8 cellular contexts compared by ENCODE assay signal in genomic region chr6:143450453-143451362, GRCh38. TPM values are rescaled to one million over a fixed set of nuclear protein-coding genes. Genes with fewer than 3 reads are reported as not detected.
A peak's percentile ranks its signal among the peaks of the same experiment; 100 is the strongest.
DNase-seq lines count a peak whose midpoint lies in the region; ATAC-seq and TF ChIP-seq lines count a peak whose summit lies in the region.

ADAT2 (minus strand) TSS chr6:143450695; CDS start chr6:143450658, 37 bp downstream.
PEX3 (plus strand) TSS chr6:143450805; CDS start chr6:143451043, 238 bp downstream.

- peaks cover 16% of the 10 kb centered on the region for H3K23me2 ChIP-seq in H9 (ENCODE audit: insufficient read length, low read depth, low read length, poor library complexity, severe bottlenecking)

- no peak within 1 kb of the TSS for H2BK120ac ChIP-seq in H9 (ENCODE audit: low read depth, low read length, poor library complexity, severe bottlenecking)

- H3K4me1 ChIP-seq in ES-I3 (ENCODE audit: insufficient read depth, low read length) (no peaks in the 10 kb centered on the region), H9 (ENCODE audit: insufficient read depth, low read length) (no peaks in the 10 kb centered on the region)

- H3K4me3 ChIP-seq in fibroblast of pulmonary artery (replicated peaks; ENCODE audit: low read depth, low read length), result peak within 1 kb of the TSS; percentile 96

- no peak within 1 kb of the TSS for H2AK5ac ChIP-seq in H9 (ENCODE audit: insufficient read length, low read length)

- H3K9ac ChIP-seq in ES-I3 (ENCODE audit: low read depth, low read length) (peak within 1 kb of the TSS; percentile 86), H9 (ENCODE audit: extremely low read depth, insufficient read length, low read length) (peak within 1 kb of the TSS; percentile 90)

- H3K36me3 Mint-ChIP-seq in H9 (ENCODE audit: insufficient read depth in 1 of 3, low read depth in 3 of 3), result peaks cover 0 to 1% (median 0%) of the 10 kb centered on the region in 3 experiments; a peak in 1 of 7 replicates
- no peaks in the 10 kb centered on the region for H3K36me3 Mint-ChIP-seq in natural killer cell treated with Interleukin-12 subunit alpha and Interleukin-12 subunit beta and Interleukin-15 and Interleukin-18, amount 100 ng/mL, for 72 hours

- peak within 1 kb of the TSS; percentile 93 to 99 for H3K4me3 Mint-ChIP-seq in H9
- H3K4me3 Mint-ChIP-seq in natural killer cell treated with Interleukin-12 subunit alpha and Interleukin-12 subunit beta and Interleukin-15 and Interleukin-18, amount 100 ng/mL, for 72 hours, result peak within 1 kb of the TSS; percentile 93

- no peaks in the 10 kb centered on the region for H3K79me2 ChIP-seq in H9 (ENCODE audit: insufficient read depth, low read length)

- H3K23ac ChIP-seq in H9 (ENCODE audit: insufficient read length, low read depth, low read length), result no peak within 1 kb of the TSS

- H4K5ac ChIP-seq in H9 (ENCODE audit: insufficient read length, low read depth, low read length), result peak within 1 kb of the TSS; percentile 81

- H3K36me3 ChIP-seq in ES-I3 (ENCODE audit: insufficient read depth, low read length), result no peaks in the 10 kb centered on the region

- H3K27me3 Mint-ChIP-seq in H9 (ENCODE audit: low read depth), result no peaks in the 10 kb centered on the region
- H3K27me3 Mint-ChIP-seq in natural killer cell treated with Interleukin-12 subunit alpha and Interleukin-12 subunit beta and Interleukin-15 and Interleukin-18, amount 100 ng/mL, for 72 hours, result no peaks in the 10 kb centered on the region

- H4K8ac ChIP-seq in H9 (replicated peaks; ENCODE audit: insufficient read length, low read depth, low read length), result no peak within 1 kb of the TSS

- peak within 1 kb of the TSS; percentile 88 for H3K14ac ChIP-seq in H9 (ENCODE audit: insufficient read depth, low read length)

- peak within 1 kb of the TSS; percentile 49 for H2AFZ ChIP-seq in H9 (ENCODE audit: low read length)

- H3K27ac Mint-ChIP-seq in H9, result peak within 1 kb of the TSS; percentile 61 to 99 (median 98); a peak in 6 of 7 replicates
- H3K27ac Mint-ChIP-seq in natural killer cell treated with Interleukin-12 subunit alpha and Interleukin-12 subunit beta and Interleukin-15 and Interleukin-18, amount 100 ng/mL, for 72 hours, result peak within 1 kb of the TSS; percentile 93 to 96

- peak within 1 kb of the TSS; percentile 88 for H3K4me2 ChIP-seq in H9 (ENCODE audit: insufficient read depth, insufficient read length, low read length)

- H2BK15ac ChIP-seq in H9 (ENCODE audit: low read depth, low read length), result no peak within 1 kb of the TSS

- no peak within 1 kb of the TSS for H3T11ph ChIP-seq in H9 (ENCODE audit: low read length)

- no peaks in the 10 kb centered on the region for H3K27me3 ChIP-seq in H9 (ENCODE audit: insufficient read depth, low read length)

- H2BK20ac ChIP-seq in H9 (ENCODE audit: low read depth, low read length, poor library complexity, severe bottlenecking), result no peak within 1 kb of the TSS

- H3K56ac ChIP-seq in H9 (ENCODE audit: insufficient read length, low read depth, low read length), result no peak within 1 kb of the TSS

- H4K20me1 ChIP-seq in H9 (ENCODE audit: control insufficient read depth, insufficient read depth, insufficient read length), result no peaks in the 10 kb centered on the region

- DNase-seq in H9 (peak; percentile 96), M059J (ENCODE audit: low read depth) (peak; percentile 95), fibroblast of pulmonary artery (ENCODE audit: low read depth) (peak; percentile 95)
- peak; percentile 90 for DNase-seq in activated T-helper 9 cell treated with anti-CD3 and anti-CD28 coated beads, Interleukin-2, amount 50 U/mL, for 16 hours (ENCODE audit: low read depth)
- peak; percentile 93 for DNase-seq in natural killer cell treated with Interleukin-12 subunit alpha and Interleukin-12 subunit beta and Interleukin-15 and Interleukin-18, amount 100 ng/mL, for 72 hours (ENCODE audit: low spot score)
- DNase-seq in stimulated activated naive CD4-positive, alpha-beta T cell treated with Interleukin-2 at 50 U/mL for 16 hours (lab: John Stamatoyannopoulos, UW), result peak; percentile 93

- ATAC-seq in natural killer cell treated with Interleukin-12 subunit alpha and Interleukin-12 subunit beta and Interleukin-15 and Interleukin-18, amount 100 ng/mL, for 72 hours, result peak; percentile 100

- H3K4me1 Mint-ChIP-seq in H9, result peaks cover 10 to 11% of the 10 kb centered on the region in 2 experiments
- H3K4me1 Mint-ChIP-seq in natural killer cell treated with Interleukin-12 subunit alpha and Interleukin-12 subunit beta and Interleukin-15 and Interleukin-18, amount 100 ng/mL, for 72 hours (ENCODE audit: low read depth in 2 of 2), result peaks cover 29 to 30% of the 10 kb centered on the region in 2 donors

- H3K9me3 Mint-ChIP-seq in H9, result no peaks in the 10 kb centered on the region
- no peaks in the 10 kb centered on the region for H3K9me3 Mint-ChIP-seq in natural killer cell treated with Interleukin-12 subunit alpha and Interleukin-12 subunit beta and Interleukin-15 and Interleukin-18, amount 100 ng/mL, for 72 hours

- WGBS in H9 (ENCODE audit: extremely low coverage, insufficient read length, low lambda C conversion rate), result no CpG with 5 or more reads among the region's 55 CpGs

- H3K79me1 ChIP-seq in H9 (ENCODE audit: insufficient read depth, low read depth, low read length, poor library complexity, severe bottlenecking), result no peaks in the 10 kb centered on the region

- no peak for TF ChIP-seq CTCF in H9 (conservative IDR thresholded peaks at IDR 0.05)
- no peak for TF ChIP-seq CTCF in fibroblast of pulmonary artery (IDR thresholded peaks at IDR 0.05; ENCODE audit: low read length, missing control alignments)

- H4K91ac ChIP-seq in H9 (ENCODE audit: insufficient read length, low read depth, low read length), result no peak within 1 kb of the TSS

- no peak within 1 kb of the TSS for H2BK12ac ChIP-seq in H9 (ENCODE audit: insufficient read length, low read depth, low read length)

- H3K4ac ChIP-seq in H9 (ENCODE audit: low read depth, low read length), result no peak within 1 kb of the TSS

- no peak within 1 kb of the TSS for H3K27ac ChIP-seq in H9 (ENCODE audit: insufficient read length, low read depth, low read length)

- TF ChIP-seq POLR2A in Raji (IDR thresholded peaks at IDR 0.05; ENCODE audit: insufficient read depth, low read depth, low read length), result peak; percentile 89

- no peaks in the 10 kb centered on the region for H3K9me3 ChIP-seq in ES-I3 (ENCODE audit: control insufficient read depth, insufficient read depth, low read length)
- no peaks in the 10 kb centered on the region for H3K9me3 ChIP-seq in H9 (ENCODE audit: control insufficient read depth, low read depth, low read length)

- H2BK5ac ChIP-seq in H9 (ENCODE audit: insufficient read length, low read length), result no peak within 1 kb of the TSS

- peak within 1 kb of the TSS; percentile 58 for H3K18ac ChIP-seq in H9 (ENCODE audit: insufficient read length, low read depth, low read length)

RNA-seq across cellular contexts. Expression of gene ADAT2, which starts in this region (rescaled TPM):
- total RNA-seq in H9 (2021), result 11.3 and 13.1 TPM in 2 replicates
- 2.7 and 6.2 TPM in 2 replicates for total RNA-seq in M059J (2014; rRNA removed; shearing (Covaris generic))
- 10 to 100 TPM; 11.1 to 26.9 TPM for total RNA-seq in natural killer cell treated with Interleukin-12 subunit alpha and Interleukin-12 subunit beta and Interleukin-15 and Interleukin-18, amount 100 ng/mL, for 72 hours

RNA-seq across cellular contexts. Expression of gene PEX3, which starts in this region (rescaled TPM):
- 15.4 and 17.9 TPM in 2 replicates for total RNA-seq in H9 (2021)
- 31.4 and 38.1 TPM in 2 replicates for total RNA-seq in M059J (2014; rRNA removed; shearing (Covaris generic))
- 10 to 100 TPM; 21.8 to 23.3 TPM for total RNA-seq in natural killer cell treated with Interleukin-12 subunit alpha and Interleukin-12 subunit beta and Interleukin-15 and Interleukin-18, amount 100 ng/mL, for 72 hours
